ENCODE assay signal across 10 cellular contexts in genomic region chr16:12090162-12090552, GRCh38.
DNase-seq lines count a peak whose midpoint lies in the region; ATAC-seq, FAIRE-seq and TF ChIP-seq lines count a peak whose summit lies in the region.
"Had no signal": no experiment of that assay in that cellular context is flagged by ENCODE, and none has a peak within 500 bp of the region (broad histone marks: within the 10 kb centered on the region; RNA-seq: fewer than 3 reads in every experiment).

No MANE protein-coding gene starts in this region.

- in situ Hi-C loops in astrocyte of the spinal cord (cut with HindIII; ENCODE audit: low sequenced_read_pairs) = no loop called here

- H3K4me1 Mint-ChIP-seq in activated naive CD4-positive, alpha-beta T cell treated with anti-CD3 and anti-CD28 coated beads, Interleukin-2, amount 10 ng/mL, durations not matched to agents 7 days and 5 days = peaks cover 31% of the 10 kb centered on the region

- WGBS in testis, 2 donors = 47 to 55% methylated on average over 14 of the region's 14 CpGs

- no peak for FAIRE-seq in kidney (lab: Jason Lieb, UNC)
- FAIRE-seq: GM12892 had no signal

- H3K27me3 Mint-ChIP-seq in activated naive CD4-positive, alpha-beta T cell treated with anti-CD3 and anti-CD28 coated beads, Interleukin-2, amount 10 ng/mL, durations not matched to agents 7 days and 5 days = no peaks in the 10 kb centered on the region

- H3K27ac ChIP-seq in kidney (ENCODE audit: low read depth in 2 of 2, low read length in 2 of 2) = no peak overlapping the region
- no peak overlapping the region for H3K27ac ChIP-seq in testis

- H3K4me1 ChIP-seq in kidney (ENCODE audit: control insufficient read depth in 1 of 2, insufficient read depth in 1 of 2, low read depth in 1 of 2, low read length in 2 of 2) (peaks cover 19 to 22% of the 10 kb centered on the region in 2 donors), testis (peaks cover 9% of the 10 kb centered on the region)

- H3K9me3 ChIP-seq in kidney (ENCODE audit: control insufficient read depth in 1 of 2, low read length in 2 of 2) = no peaks in the 10 kb centered on the region
- no peaks in the 10 kb centered on the region for H3K9me3 ChIP-seq in testis

- H3K36me3 Mint-ChIP-seq in activated naive CD4-positive, alpha-beta T cell treated with anti-CD3 and anti-CD28 coated beads, Interleukin-2, amount 10 ng/mL, durations not matched to agents 7 days and 5 days = no peaks in the 10 kb centered on the region

- peak overlapping the region; percentile 56 for H3K4me3 Mint-ChIP-seq in activated naive CD4-positive, alpha-beta T cell treated with anti-CD3 and anti-CD28 coated beads, Interleukin-2, amount 10 ng/mL, durations not matched to agents 7 days and 5 days
- H3K4me3 Mint-ChIP-seq: neural crest cell had no signal

- TF ChIP-seq CTCF in astrocyte of the spinal cord (IDR thresholded peaks at IDR 0.05; ENCODE audit: low read depth, low read length) (no peak), kidney (IDR thresholded peaks at IDR 0.05; ENCODE audit: borderline replicate concordance, extremely low read depth, insufficient read depth) (no peak), testis (IDR thresholded peaks at IDR 0.05) (no peak)

- no peaks in the 10 kb centered on the region for H3K27me3 ChIP-seq in testis

- intact Hi-C loops in kidney (cut with DNase I) = no loop called here
- intact Hi-C loops in testis (cut with DNase I; ENCODE audit: low total_unique reads) = no loop called here

- DNase-seq in activated naive CD4-positive, alpha-beta T cell treated with anti-CD3 and anti-CD28 coated beads, Interleukin-2, amount 10 ng/mL, durations not matched to agents 7 days and 5 days = no peak
- DNase-seq in activated naive CD4-positive, alpha-beta T cell (lab: John Stamatoyannopoulos, UW) = no peak
- DNase-seq in astrocyte of the spinal cord (ENCODE audit: low read depth, low spot score) (no peak), kidney (peak; percentile 65), testis (peak; percentile 39), RKO (ENCODE audit: low spot score) (no peak), NCI-H446 (lab: John Stamatoyannopoulos, UW) (no peak)

- H3K9me3 Mint-ChIP-seq in activated naive CD4-positive, alpha-beta T cell treated with anti-CD3 and anti-CD28 coated beads, Interleukin-2, amount 10 ng/mL, durations not matched to agents 7 days and 5 days = no peaks in the 10 kb centered on the region
- H3K9me3 Mint-ChIP-seq: neural crest cell had no signal

- CTCF ChIA-PET in activated naive CD4-positive, alpha-beta T cell treated with anti-CD3 and anti-CD28 coated beads, Interleukin-2, amount 10 ng/mL, durations not matched to agents 7 days and 5 days (lab: Charles Lee) = interaction anchor here (0.9 to 2.6 kb wide), 3 partner anchors 8 to 138 kb away, joined by 3 to 15 read pairs (median 4); no protein-coding TSS in a partner anchor

- no peak overlapping the region for H3K9ac ChIP-seq in kidney (ENCODE audit: low read length in 2 of 2)

- H3K36me3 ChIP-seq in kidney (ENCODE audit: control insufficient read depth in 1 of 2, insufficient read depth in 2 of 2, low read length in 2 of 2) = peaks cover 5 to 14% of the 10 kb centered on the region in 2 donors
- H3K36me3 ChIP-seq in testis (ENCODE audit: low read depth, missing control alignments) = no peaks in the 10 kb centered on the region

- no peak for TF ChIP-seq POLR2A in testis (IDR thresholded peaks at IDR 0.05)

- no peak for ATAC-seq in GM19324 (IDR thresholded peaks at IDR 0.05; ENCODE audit: low FRiP score, unreplicated experiment)

- H3K27ac Mint-ChIP-seq in activated naive CD4-positive, alpha-beta T cell treated with anti-CD3 and anti-CD28 coated beads, Interleukin-2, amount 10 ng/mL, durations not matched to agents 7 days and 5 days = peak overlapping the region; percentile 89

- peak overlapping the region; percentile 8 for H3K4me3 ChIP-seq in astrocyte of the spinal cord (ENCODE audit: low read depth, low read length)
- no peak overlapping the region for H3K4me3 ChIP-seq in kidney (ENCODE audit: low read length in 2 of 2)
- H3K4me3 ChIP-seq in testis = peak overlapping the region in 1 of 2 donors; percentile 38

Comparison
In these comparisons a context has a peak if more than half of its experiments do, and no peak if none do; other contexts are left out.
1. DNase-seq: peak in kidney (single experiment) and testis (single experiment); none in activated naive CD4-positive, alpha-beta T cell treated with anti-CD3 and anti-CD28 coated beads, Interleukin-2, amount 10 ng/mL, durations not matched to agents 7 days and 5 days (single experiment), activated naive CD4-positive, alpha-beta T cell (0 of 4), astrocyte of the spinal cord (single experiment), RKO (single experiment) and NCI-H446 (0 of 2).